ENCODE assay signal across 21 cellular contexts in the genomic region with DNA sequence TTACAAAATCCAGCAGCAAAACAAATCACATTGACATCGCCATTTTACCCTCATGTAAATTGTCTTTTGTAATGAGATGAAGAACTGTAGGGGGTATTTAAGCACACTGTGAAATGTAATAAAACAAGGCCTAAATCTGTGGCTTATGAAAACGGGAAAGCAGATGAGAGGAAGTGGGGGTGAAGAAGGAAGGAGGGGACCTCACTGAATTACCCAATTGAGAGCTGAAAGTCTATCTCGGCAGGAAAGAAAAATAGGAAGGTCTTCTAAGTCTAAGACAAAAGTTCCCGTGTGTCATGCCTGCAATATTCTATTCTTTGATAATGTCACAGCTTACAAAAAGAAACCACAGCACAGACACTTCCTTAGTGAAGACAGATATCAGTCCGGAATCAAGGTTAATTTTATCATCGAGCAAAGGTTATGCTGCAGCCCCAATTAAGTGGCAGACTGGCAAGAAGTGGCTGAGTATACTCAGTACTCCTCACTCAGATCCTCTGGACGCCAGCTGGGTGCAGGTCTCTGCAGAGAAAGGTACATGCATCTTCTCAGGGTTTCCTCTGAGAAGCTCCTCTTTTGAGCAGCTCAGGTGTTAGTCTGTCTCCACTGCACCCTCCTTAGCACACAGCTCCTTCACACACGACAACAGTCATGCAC.
DNase-seq lines count a peak whose midpoint lies in the region; ATAC-seq and TF ChIP-seq lines count a peak whose summit lies in the region.
"Had no signal": no experiment of that assay in that cellular context is flagged by ENCODE, and none has a peak within 500 bp of the region (broad histone marks: within the 10 kb centered on the region; RNA-seq: fewer than 3 reads in every experiment).

No MANE protein-coding gene starts in this region.

- H3K4me3 ChIP-seq in endodermal cell (ENCODE audit: low read length) (no peak overlapping the region), osteoblast (ENCODE audit: insufficient read depth, low read length) (no peak overlapping the region)
- H3K4me3 ChIP-seq: esophagus muscularis mucosa, right atrium auricular region, SJCRH30 had no signal

- peaks cover 4% of the 10 kb centered on the region for H3K9me3 Mint-ChIP-seq in endodermal cell
- no peaks in the 10 kb centered on the region for H3K9me3 Mint-ChIP-seq in activated T-cell treated with anti-CD3 and anti-CD28 coated beads, Interleukin-2, amount 50 U/mL, for 4 hours
- H3K9me3 Mint-ChIP-seq: activated CD8-positive, alpha-beta T cell treated with anti-CD3 and anti-CD28 coated beads for 36 hours; memory B cell had no signal

- H3K36me3 ChIP-seq in endodermal cell (ENCODE audit: control insufficient read depth, insufficient read depth, low read length), result no peaks in the 10 kb centered on the region
- H3K36me3 ChIP-seq in osteoblast (ENCODE audit: insufficient read depth, low read length), result peaks cover 44% of the 10 kb centered on the region
- H3K36me3 ChIP-seq: esophagus muscularis mucosa, right atrium auricular region, SJCRH30 had no signal

- CTCF ChIA-PET in GM10248 (lab: Yijun Ruan, JAX), result interaction anchor here (1.5 kb wide), 1 partner anchor 15 kb away, joined by 5 read pairs; no protein-coding TSS in a partner anchor

- no peaks in the 10 kb centered on the region for H3K36me3 Mint-ChIP-seq in endodermal cell (ENCODE audit: low read depth)
- no peaks in the 10 kb centered on the region for H3K36me3 Mint-ChIP-seq in activated T-cell treated with anti-CD3 and anti-CD28 coated beads, Interleukin-2, amount 50 U/mL, for 4 hours (ENCODE audit: insufficient read depth)
- H3K36me3 Mint-ChIP-seq: activated naive CD8-positive, alpha-beta T cell; CD4-positive, alpha-beta memory T cell; memory B cell had no signal

- H3K27ac Mint-ChIP-seq in endodermal cell, result no peak overlapping the region
- H3K27ac Mint-ChIP-seq: activated CD8-positive, alpha-beta T cell treated with anti-CD3 and anti-CD28 coated beads for 36 hours; activated naive CD8-positive, alpha-beta T cell; memory B cell had no signal

- peaks cover 8% of the 10 kb centered on the region for H3K4me1 Mint-ChIP-seq in endodermal cell
- H3K4me1 Mint-ChIP-seq in activated T-cell treated with anti-CD3 and anti-CD28 coated beads, Interleukin-2, amount 50 U/mL, for 4 hours (ENCODE audit: low read depth), result peaks cover 6% of the 10 kb centered on the region

- H3K27ac ChIP-seq in endodermal cell (ENCODE audit: low read depth, low read length) (peak overlapping the region; percentile 3), osteoblast (ENCODE audit: low read depth, low read length) (peak overlapping the region; percentile 14)
- H3K27ac ChIP-seq: esophagus muscularis mucosa, right atrium auricular region, SJCRH30 had no signal

- no peak overlapping the region for H3K4me3 Mint-ChIP-seq in endodermal cell
- no peak overlapping the region for H3K4me3 Mint-ChIP-seq in activated T-cell treated with anti-CD3 and anti-CD28 coated beads, Interleukin-2, amount 50 U/mL, for 4 hours
- H3K4me3 Mint-ChIP-seq: activated CD8-positive, alpha-beta T cell treated with anti-CD3 and anti-CD28 coated beads for 36 hours; activated naive CD8-positive, alpha-beta T cell; memory B cell had no signal

- no peak overlapping the region for H3K9ac ChIP-seq in endodermal cell (ENCODE audit: extremely low read depth, low read length, poor library complexity, severe bottlenecking)

- H3K79me2 ChIP-seq in osteoblast (ENCODE audit: insufficient read depth, low read length), result peaks cover 4% of the 10 kb centered on the region

- H3K9me3 ChIP-seq in endodermal cell (ENCODE audit: control insufficient read depth, low read length) (no peaks in the 10 kb centered on the region), osteoblast (ENCODE audit: low read depth, low read length) (no peaks in the 10 kb centered on the region)
- H3K9me3 ChIP-seq: esophagus muscularis mucosa, right atrium auricular region, SJCRH30 had no signal

- H3K27me3 Mint-ChIP-seq in endodermal cell (ENCODE audit: insufficient read depth), result peaks cover 7% of the 10 kb centered on the region
- peaks cover 2% of the 10 kb centered on the region for H3K27me3 Mint-ChIP-seq in activated T-cell treated with anti-CD3 and anti-CD28 coated beads, Interleukin-2, amount 50 U/mL, for 4 hours (ENCODE audit: low read depth)

- no peak overlapping the region for H2AFZ ChIP-seq in osteoblast (ENCODE audit: low read length)

- no peaks in the 10 kb centered on the region for H3K4me1 ChIP-seq in endodermal cell (ENCODE audit: control insufficient read depth, insufficient read depth, low read length)
- H3K4me1 ChIP-seq in osteoblast (ENCODE audit: insufficient read depth, low read length), result peaks cover 27% of the 10 kb centered on the region
- H3K4me1 ChIP-seq: esophagus muscularis mucosa, right atrium auricular region, SJCRH30 had no signal

- ATAC-seq in activated T-cell treated with anti-CD3 and anti-CD28 coated beads, Interleukin-2, amount 50 U/mL, for 4 hours, result no peak
- ATAC-seq: activated CD8-positive, alpha-beta T cell treated with anti-CD3 and anti-CD28 coated beads for 36 hours had no signal

- no peaks in the 10 kb centered on the region for H3K27me3 ChIP-seq in endodermal cell (ENCODE audit: control insufficient read depth, insufficient read depth, low read length, poor library complexity, severe bottlenecking)
- no peaks in the 10 kb centered on the region for H3K27me3 ChIP-seq in osteoblast (ENCODE audit: insufficient read depth, low read length)
- H3K27me3 ChIP-seq: esophagus muscularis mucosa, right atrium auricular region, SJCRH30 had no signal

- POLR2A ChIA-PET in GM10248 (lab: Yijun Ruan, JAX), result no interaction called here

- WGBS in endodermal cell (ENCODE audit: insufficient coverage in 1 of 2, insufficient read length in 1 of 2), 2 experiments, result 71% methylated on average over 5 to 8 of the region's 8 CpGs

- no peaks in the 10 kb centered on the region for H4K20me1 ChIP-seq in osteoblast (ENCODE audit: insufficient read depth, low read length)

- TF ChIP-seq CTCF in endodermal cell (conservative IDR thresholded peaks at IDR 0.05), result no peak
- no peak for TF ChIP-seq CTCF in osteoblast (IDR thresholded peaks at IDR 0.05; ENCODE audit: extremely low read depth, low read depth, low read length)
- TF ChIP-seq CTCF in GM10248 (IDR thresholded peaks at IDR 0.05; ENCODE audit: control extremely low read depth, extremely low read depth, low read depth, missing control alignments), result no peak

- DNase-seq in SIG-M5 treated with dmso at 0.1 percent for 504 hours (lab: John Stamatoyannopoulos, UW; ENCODE audit: unreplicated experiment) (peak; percentile 17), SIG-M5 (lab: John Stamatoyannopoulos, UW) (no peak), OCI-M1 (lab: John Stamatoyannopoulos, UW) (peak; percentile 54), endodermal cell (no peak), osteoblast (ENCODE audit: insufficient read length, low spot score, missing footprints) (no peak), GM10248 (ENCODE audit: extremely low spot score) (no peak)
- no peak for DNase-seq in activated T-cell treated with anti-CD3 and anti-CD28 coated beads, Interleukin-2, amount 50 U/mL, for 4 hours
- DNase-seq in stimulated activated CD4-positive, alpha-beta T cell treated with anti-CD3 and anti-CD28 coated beads, Interleukin-2, amount 100 ng/mL, for 24 hours, result no peak
- DNase-seq: 8988T; activated CD8-positive, alpha-beta T cell treated with anti-CD3 and anti-CD28 coated beads for 36 hours; activated T-cell treated with anti-CD3 and anti-CD28 coated beads, Interleukin-2, amount 50 U/mL, for 48 hours; CD4-positive, alpha-beta memory T cell; DMS79 treated with DMSO at 0.1 percent for 48 hours; glutamatergic neuron; NCI-H2107; NCI-H526 had no signal

- H3K4me2 ChIP-seq in osteoblast (ENCODE audit: insufficient read depth, low read length), result no peak overlapping the region

Comparison
In these comparisons a context has a peak if more than half of its experiments do, and no peak if none do; other contexts are left out.
1. DNase-seq: peak in SIG-M5 treated with dmso at 0.1 percent for 504 hours (single experiment) and OCI-M1 (single experiment); none in SIG-M5 (single experiment), endodermal cell (single experiment), osteoblast (single experiment), GM10248 (single experiment), activated T-cell treated with anti-CD3 and anti-CD28 coated beads, Interleukin-2, amount 50 U/mL, for 4 hours (single experiment) and stimulated activated CD4-positive, alpha-beta T cell treated with anti-CD3 and anti-CD28 coated beads, Interleukin-2, amount 100 ng/mL, for 24 hours (0 of 2).